30 cellular contexts compared by ENCODE assay signal in genomic region chr16:84358601-84359295, GRCh38. TPM values are rescaled to one million over a fixed set of nuclear protein-coding genes. Genes with fewer than 3 reads are reported as not detected.
A peak's percentile ranks its signal among the peaks of the same experiment; 100 is the strongest.
DNase-seq lines count a peak whose midpoint lies in the region; ATAC-seq, FAIRE-seq and TF ChIP-seq lines count a peak whose summit lies in the region.
"Had no signal": no experiment of that assay in that cellular context is flagged by ENCODE, and none has a peak within 500 bp of the region (broad histone marks: within the 10 kb centered on the region; RNA-seq: fewer than 3 reads in every experiment).

No MANE protein-coding gene starts in this region.

- ATAC-seq in stimulated activated naive CD8-positive, alpha-beta T cell treated with anti-CD3 and anti-CD28 coated beads, Interleukin-15, Interleukin-2, amounts not matched to agents 100 U/mL and 50 U/mL, for 24 hours, result no peak
- ATAC-seq in GM12878, result no peak
- ATAC-seq: effector memory CD8-positive, alpha-beta T cell; esophagus mucosa had no signal

- DNase-seq in stimulated activated naive CD8-positive, alpha-beta T cell treated with anti-CD3 and anti-CD28 coated beads, Interleukin-15, Interleukin-2, amounts not matched to agents 100 U/mL and 50 U/mL, for 24 hours, result no peak
- no peak for DNase-seq in GM12878 (ENCODE audit: low read depth, low spot score)
- DNase-seq in neural crest cell (ENCODE audit: low read depth, low spot score), result no peak
- no peak for DNase-seq in GF-D8 (lab: John Stamatoyannopoulos, UW)
- DNase-seq in hepatic stellate cell (ENCODE audit: low spot score), result no peak
- DNase-seq in MM.1S, result no peak
- DNase-seq: activated CD4-positive, alpha-beta T cell treated with anti-CD3 and anti-CD28 coated beads for 4 hours; activated naive CD4-positive, alpha-beta T cell treated with anti-CD3 and anti-CD28 coated beads, Interleukin-2, amount 50 U/mL, for 16 hours; aorta; COR-L47; effector memory CD8-positive, alpha-beta T cell; foreskin fibroblast; H7; head of caudate nucleus; KBM-7; MG63; NCI-H1417; NCI-H2029 treated with DMSO at 0.1 percent for 48 hours; NCI-H226; nucleus accumbens had no signal

- H2AFZ ChIP-seq in GM12878 (ENCODE audit: control insufficient read depth, low read depth, low read length), result no peak overlapping the region
- no peak overlapping the region for H2AFZ ChIP-seq in MM.1S (ENCODE audit: low read length)

- TF ChIP-seq CTCF in GM12878 (IDR thresholded peaks at IDR 0.05 in 2 of 3, conservative IDR thresholded peaks at IDR 0.05 in 1 of 3; ENCODE audit: control insufficient read depth in 2 of 3, extremely low read depth in 1 of 3, insufficient read depth in 1 of 3, low read depth in 3 of 3, low read length in 3 of 3) (no peak), neural crest cell (conservative IDR thresholded peaks at IDR 0.05) (no peak), MM.1S (IDR thresholded peaks at IDR 0.05; ENCODE audit: low read length) (no peak)

- H3K27ac Mint-ChIP-seq in stimulated activated naive CD8-positive, alpha-beta T cell treated with anti-CD3 and anti-CD28 coated beads, Interleukin-15, Interleukin-2, amounts not matched to agents 100 ng/mL and 50 ng/mL, for 24 hours, result peak overlapping the region; percentile 32
- H3K27ac Mint-ChIP-seq in neural crest cell (ENCODE audit: unreplicated experiment), result no peak overlapping the region
- H3K27ac Mint-ChIP-seq: T-helper 1 cell treated with Interleukin-12 subunit alpha and Interleukin-12 subunit beta and Interleukin-4 antibody, amounts not matched to agents 30 μg/mL and 1 μg/mL, for 36 hours; type B pancreatic cell had no signal

- no peaks in the 10 kb centered on the region for H3K9me3 Mint-ChIP-seq in stimulated activated naive CD8-positive, alpha-beta T cell treated with anti-CD3 and anti-CD28 coated beads, Interleukin-15, Interleukin-2, amounts not matched to agents 100 ng/mL and 50 ng/mL, for 24 hours
- H3K9me3 Mint-ChIP-seq in neural crest cell, result no peaks in the 10 kb centered on the region
- H3K9me3 Mint-ChIP-seq: effector memory CD8-positive, alpha-beta T cell; T-helper 1 cell treated with Interleukin-12 subunit alpha and Interleukin-12 subunit beta and Interleukin-4 antibody, amounts not matched to agents 30 μg/mL and 1 μg/mL, for 36 hours; type B pancreatic cell had no signal

- H3K9ac ChIP-seq in GM12878 (ENCODE audit: control insufficient read depth, insufficient read depth, low read length) (no peak overlapping the region), MM.1S (ENCODE audit: low read length) (no peak overlapping the region)

- no peaks in the 10 kb centered on the region for H3K36me3 Mint-ChIP-seq in stimulated activated naive CD8-positive, alpha-beta T cell treated with anti-CD3 and anti-CD28 coated beads, Interleukin-15, Interleukin-2, amounts not matched to agents 100 ng/mL and 50 ng/mL, for 24 hours (ENCODE audit: low read depth)
- no peaks in the 10 kb centered on the region for H3K36me3 Mint-ChIP-seq in neural crest cell (ENCODE audit: low read depth)
- H3K36me3 Mint-ChIP-seq: type B pancreatic cell had no signal

- RAD21 ChIA-PET in GM12878 (lab: Charles Lee; ENCODE audit: unreplicated experiment), result no interaction called here

- no peaks in the 10 kb centered on the region; a peak in 1 of 4 replicates for H3K27me3 ChIP-seq in GM12878 (replicated peaks in 1 of 2; ENCODE audit: control insufficient read depth in 2 of 2, insufficient read depth in 2 of 2, low read length in 1 of 2)
- H3K27me3 ChIP-seq in MM.1S (replicated peaks; ENCODE audit: insufficient read depth, low read length), result peaks cover 13% of the 10 kb centered on the region
- H3K27me3 ChIP-seq: MG63 had no signal

- H3K9me2 ChIP-seq in MM.1S (replicated peaks; ENCODE audit: insufficient read depth, low read length), result no peaks in the 10 kb centered on the region

- TF ChIP-seq EP300 in GM12878 (IDR thresholded peaks at IDR 0.05; ENCODE audit: borderline replicate concordance in 1 of 2, control insufficient read depth in 1 of 2, low read depth in 2 of 2, low read length in 2 of 2), result no peak

- WGBS in GM12878 (ENCODE audit: insufficient coverage, insufficient replicate concordance, low lambda C conversion rate, missing lambda C conversion rate), result 35% methylated on average over 14 of the region's 14 CpGs

- H3K36me3 ChIP-seq in GM12878 (ENCODE audit: control insufficient read depth in 2 of 2, insufficient read depth in 2 of 2, low read length in 1 of 2) (no peaks in the 10 kb centered on the region), MM.1S (replicated peaks; ENCODE audit: insufficient read depth, low read length) (no peaks in the 10 kb centered on the region)
- H3K36me3 ChIP-seq: MG63 had no signal

- POLR2A ChIA-PET in GM12878 (lab: Charles Lee), result no interaction called here

- no peak for TF ChIP-seq POLR2A in GM12878 (IDR thresholded peaks at IDR 0.05; ENCODE audit: low read depth, low read length)

- intact Hi-C loops in GM12878 (cut with micrococcal nuclease; ENCODE audit: unreplicated experiment), result no loop called here

- H3K9me3 ChIP-seq in GM12878 (replicated peaks; ENCODE audit: control insufficient read depth, insufficient read depth, low read length), result no peaks in the 10 kb centered on the region; the same call in 2 of the 3 replicates
- H3K9me3 ChIP-seq in MM.1S (replicated peaks; ENCODE audit: insufficient read depth, low read length), result no peaks in the 10 kb centered on the region
- H3K9me3 ChIP-seq: MG63 had no signal

- H3K79me2 ChIP-seq in GM12878 (ENCODE audit: control insufficient read depth, insufficient read depth, low read length) (no peaks in the 10 kb centered on the region), MM.1S (ENCODE audit: low read length) (no peaks in the 10 kb centered on the region)

- H3K27ac ChIP-seq in GM12878 (ENCODE audit: control insufficient read depth, insufficient read depth) (no peak overlapping the region), MM.1S (ENCODE audit: low read length) (no peak overlapping the region)
- H3K27ac ChIP-seq: SK-N-MC had no signal

- in situ Hi-C loops in GM12878 (cut with MboI), result no loop called here

- H3K4me1 Mint-ChIP-seq in stimulated activated naive CD8-positive, alpha-beta T cell treated with anti-CD3 and anti-CD28 coated beads, Interleukin-15, Interleukin-2, amounts not matched to agents 100 ng/mL and 50 ng/mL, for 24 hours (ENCODE audit: low read depth), result peaks cover 40% of the 10 kb centered on the region
- H3K4me1 Mint-ChIP-seq in neural crest cell, result peaks cover 70% of the 10 kb centered on the region

- no TSS peak for BruUV-seq in GM12878 (replicated peaks; lab: Mats Ljungman, UMichigan)

- H3K4me3 Mint-ChIP-seq in stimulated activated naive CD8-positive, alpha-beta T cell treated with anti-CD3 and anti-CD28 coated beads, Interleukin-15, Interleukin-2, amounts not matched to agents 100 ng/mL and 50 ng/mL, for 24 hours, result no peak overlapping the region
- H3K4me3 Mint-ChIP-seq in neural crest cell, result peak overlapping the region; percentile 29
- H3K4me3 Mint-ChIP-seq: effector memory CD8-positive, alpha-beta T cell; T-helper 1 cell treated with Interleukin-12 subunit alpha and Interleukin-12 subunit beta and Interleukin-4 antibody, amounts not matched to agents 30 μg/mL and 1 μg/mL, for 36 hours; type B pancreatic cell had no signal

- H3F3A ChIP-seq in MM.1S (ENCODE audit: insufficient read depth, low read length), result no peaks in the 10 kb centered on the region

- SMC1A ChIA-PET in GM12878 (lab: Charles Lee; ENCODE audit: uncharacterized antibody, unreplicated experiment), result no interaction called here

- no peak for FAIRE-seq in GM12878 (lab: Jason Lieb, UNC)
- FAIRE-seq: colon, G401.6 had no signal

- CTCF ChIA-PET in GM12878 (lab: Yijun Ruan, JAX), result interaction anchor here (0.6 kb wide), 1 partner anchor 26 kb away, joined by 3 read pairs; no protein-coding TSS in a partner anchor

- peaks cover 5% of the 10 kb centered on the region for H3K27me3 Mint-ChIP-seq in stimulated activated naive CD8-positive, alpha-beta T cell treated with anti-CD3 and anti-CD28 coated beads, Interleukin-15, Interleukin-2, amounts not matched to agents 100 ng/mL and 50 ng/mL, for 24 hours
- peaks cover 3% of the 10 kb centered on the region for H3K27me3 Mint-ChIP-seq in neural crest cell (ENCODE audit: low read depth)

- H3K4me3 ChIP-seq in GM12878, result no peak overlapping the region
- H3K4me3 ChIP-seq in MM.1S (ENCODE audit: low read length), result no peak overlapping the region
- H3K4me3 ChIP-seq: MG63, SK-N-MC had no signal

- TF ChIP-seq RAD21 in GM12878 (IDR thresholded peaks at IDR 0.05; ENCODE audit: insufficient read depth, low read depth, low read length), result no peak

- H3K4me1 ChIP-seq in GM12878 (ENCODE audit: control insufficient read depth, insufficient read depth, low read length), result no peaks in the 10 kb centered on the region
- H3K4me1 ChIP-seq in MM.1S (ENCODE audit: low read length), result no peaks in the 10 kb centered on the region

- H4K20me1 ChIP-seq in GM12878 (ENCODE audit: control insufficient read depth, insufficient read depth) (no peaks in the 10 kb centered on the region), MM.1S (ENCODE audit: insufficient read depth, low read length) (no peaks in the 10 kb centered on the region)

- H3K4me2 ChIP-seq in GM12878 (ENCODE audit: control insufficient read depth, insufficient read depth) (no peak overlapping the region), MM.1S (ENCODE audit: low read depth, low read length) (no peak overlapping the region)

TF ChIP-seq in GM12878, 131 proteins besides CTCF, POLR2A, EP300 and RAD21:
- TF ChIP-seq MTA2 (IDR thresholded peaks at IDR 0.05; ENCODE audit: low read depth), result peak; percentile 63
- no peak for TF ChIP-seq YBX1 (IDR thresholded peaks at IDR 0.05)
TF ChIP-seq in GM12878: peak in this region for 1.

RNA-seq across cellular contexts. Expression of gene ATP2C2, which starts 9.6 kb away (rescaled TPM):
- total RNA-seq in GM12878 (2013; cell fraction: nucleolus; rRNA removed), result not detected in 2 replicates
- total RNA-seq in GM12878 (2014; rRNA removed) (not detected in 2 replicates), GM12878 (2014; rRNA removed; fragmentation: Illumina TruSeq; extraction: Trizol) (not detected in 2 replicates), GM12878 (2021) (not detected in 2 replicates), neural crest cell (0.16 and 0.30 TPM in 2 replicates)
- not detected for polyA plus RNA-seq in GM12878 (2011; ENCODE audit: low read depth)
- polyA plus RNA-seq in GM12878 (2011; rRNA removed) (not detected in 2 replicates), GM12878 (2014; fragmentation: Illumina TruSeq; extraction: Trizol) (not detected in 2 replicates), GM12878 (2014; fragmentation: Nextera tagmentation; extraction: Ambion mirVana) (under 1 TPM in 1 of 2 experiments, not detected in 1; 0.05 TPM), GM12878 (2014; rRNA removed) (not detected in 2 replicates), GM12878 (2016; fragmentation: Nextera tagmentation; extraction: Ambion mirVana) (under 1 TPM in 1 of 2 experiments, not detected in 1; 0.19 TPM)
- not detected in 2 replicates for polyA plus RNA-seq in GM12878 (2011; cell fraction: cytosol; rRNA removed)
- not detected in 2 replicates for polyA plus RNA-seq in GM12878 (2011; cell fraction: nucleus; rRNA removed)
- polyA plus RNA-seq in GM12878 (2012), result 0.07 and 0.14 TPM in 2 replicates
- polyA minus RNA-seq in GM12878 (2011; rRNA and poly(A)+ RNA removed), result 0.15 TPM in 1 of 2 replicates, not detected in the other
- polyA minus RNA-seq in GM12878 (2011; cell fraction: cytosol; rRNA and poly(A)+ RNA removed), result not detected in 2 replicates
- polyA minus RNA-seq in GM12878 (2011; cell fraction: nucleus; rRNA and poly(A)+ RNA removed), result not detected in 2 replicates
- total RNA-seq: HT1080, pulmonary artery endothelial cell had no signal
- polyA plus RNA-seq: BJ had no signal
